Comparison of ENCODE assay signal across 8 cellular contexts in the genomic region with DNA sequence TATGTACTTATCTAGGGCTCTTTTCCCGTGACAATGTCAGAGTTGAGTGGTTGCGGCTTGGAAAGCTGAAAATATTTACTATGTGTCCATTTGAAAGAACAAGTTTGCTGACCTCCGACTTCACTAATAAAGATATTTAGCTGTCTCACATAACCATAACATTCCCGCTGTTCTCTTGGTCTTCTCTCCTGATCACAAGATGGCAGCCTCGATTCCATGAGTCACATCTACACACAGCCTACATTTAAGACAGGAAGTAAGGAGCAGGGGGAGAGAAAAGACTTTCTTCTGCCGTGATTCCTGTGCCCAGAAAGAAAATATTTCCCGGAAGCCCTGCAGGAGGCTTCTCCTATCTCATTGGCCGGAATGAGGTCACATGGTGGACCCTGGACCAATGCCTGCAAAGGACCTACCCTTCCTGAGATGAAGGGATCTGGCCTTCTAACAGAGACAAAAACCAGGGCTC. TPM values are rescaled to one million over a fixed set of nuclear protein-coding genes. Genes with fewer than 3 reads are reported as not detected.
A peak's percentile ranks its signal among the peaks of the same experiment; 100 is the strongest.
DNase-seq lines count a peak whose midpoint lies in the region; ATAC-seq and TF ChIP-seq lines count a peak whose summit lies in the region.
"Had no signal": no experiment of that assay in that cellular context is flagged by ENCODE, and none has a peak within 500 bp of the region (broad histone marks: within the 10 kb centered on the region; RNA-seq: fewer than 3 reads in every experiment).

No MANE protein-coding gene starts in this region.

- no peak for TF ChIP-seq RAD21 in HCT116 (IDR thresholded peaks at IDR 0.05; ENCODE audit: low read depth)

- TF ChIP-seq POLR2A in HCT116 (IDR thresholded peaks at IDR 0.05; ENCODE audit: borderline replicate concordance, extremely low read depth, insufficient read depth, insufficient read length): no peak
- TF ChIP-seq POLR2A in Peyer's patch (IDR thresholded peaks at IDR 0.05): no peak

- peaks cover 6 to 16% of the 10 kb centered on the region in 2 experiments; a peak in 3 of 4 replicates for H3K4me1 ChIP-seq in HCT116 (ENCODE audit: control insufficient read depth in 1 of 2, insufficient read depth in 2 of 2, low read length in 2 of 2)
- H3K4me1 ChIP-seq in Peyer's patch: no peaks in the 10 kb centered on the region
- H3K4me1 ChIP-seq in foreskin keratinocyte: no peaks in the 10 kb centered on the region
- H3K4me1 ChIP-seq in smooth muscle cell (ENCODE audit: low read depth): no peaks in the 10 kb centered on the region
- no peaks in the 10 kb centered on the region for H3K4me1 ChIP-seq in Caco-2

- no peaks in the 10 kb centered on the region for H3K36me3 Mint-ChIP-seq in Caco-2 (ENCODE audit: insufficient read depth, unreplicated experiment)
- H3K36me3 Mint-ChIP-seq: activated naive CD8-positive, alpha-beta T cell treated with anti-CD3 and anti-CD28 coated beads, Interleukin-2, amount 10 ng/mL, durations not matched to agents 7 days and 5 days had no signal

- no peaks in the 10 kb centered on the region for H4K20me1 ChIP-seq in HCT116 (ENCODE audit: insufficient read depth)
- no peaks in the 10 kb centered on the region for H4K20me1 ChIP-seq in smooth muscle cell (ENCODE audit: low read depth)

- H3K4me2 ChIP-seq in HCT116 (ENCODE audit: low read length) (peak overlapping the region; percentile 24; the same call in 1 of the 2 replicates), smooth muscle cell (peak overlapping the region; percentile 87)

- H3K9me3 ChIP-seq in HCT116 (ENCODE audit: control insufficient read depth in 1 of 2, insufficient read depth in 1 of 2, low read depth in 1 of 2, low read length in 2 of 2) (no peaks in the 10 kb centered on the region), Peyer's patch (no peaks in the 10 kb centered on the region), smooth muscle cell (replicated peaks; ENCODE audit: low read depth) (no peaks in the 10 kb centered on the region), Caco-2 (no peaks in the 10 kb centered on the region)

- BruUV-seq in HCT116 (replicated peaks; lab: Mats Ljungman, UMichigan): no TSS peak
- no TSS peak for BruUV-seq in Caco-2 (replicated peaks; lab: Mats Ljungman, UMichigan)

- no peaks in the 10 kb centered on the region for H3K9me3 Mint-ChIP-seq in Caco-2 (ENCODE audit: unreplicated experiment)
- H3K9me3 Mint-ChIP-seq: activated naive CD8-positive, alpha-beta T cell treated with anti-CD3 and anti-CD28 coated beads, Interleukin-2, amount 10 ng/mL, durations not matched to agents 7 days and 5 days had no signal

- no peak overlapping the region for H3K4me3 ChIP-seq in HCT116 (replicated peaks in 1 of 2; ENCODE audit: low read depth in 1 of 2, low read length in 2 of 2)
- no peak overlapping the region for H3K4me3 ChIP-seq in Peyer's patch
- H3K4me3 ChIP-seq in smooth muscle cell: peak overlapping the region; percentile 42
- no peak overlapping the region for H3K4me3 ChIP-seq in Caco-2 (ENCODE audit: low read depth, low read length)

- H3K79me2 ChIP-seq in HCT116 (ENCODE audit: insufficient read depth, low read length): no peaks in the 10 kb centered on the region
- no peaks in the 10 kb centered on the region for H3K79me2 ChIP-seq in smooth muscle cell (ENCODE audit: low read depth)

- no peaks in the 10 kb centered on the region for H3K9me2 ChIP-seq in HCT116 (ENCODE audit: insufficient read depth)

- no peak overlapping the region for H3K9ac ChIP-seq in HCT116 (ENCODE audit: low read length)
- peak overlapping the region; percentile 29 for H3K9ac ChIP-seq in smooth muscle cell (ENCODE audit: low read depth)

- H2AFZ ChIP-seq in HCT116 (ENCODE audit: low read depth, low read length, poor library complexity, severe bottlenecking) (peak overlapping the region; percentile 87), smooth muscle cell (ENCODE audit: low read depth) (peak overlapping the region; percentile 90)

- H3K27me3 ChIP-seq in HCT116 (ENCODE audit: insufficient read depth, low read length) (no peaks in the 10 kb centered on the region), Peyer's patch (no peaks in the 10 kb centered on the region), foreskin keratinocyte (peaks cover 13% of the 10 kb centered on the region), smooth muscle cell (ENCODE audit: low read depth) (peaks cover 5% of the 10 kb centered on the region), Caco-2 (replicated peaks; ENCODE audit: control insufficient read depth, insufficient read depth, low read length) (no peaks in the 10 kb centered on the region; the same call in 1 of the 2 replicates)

- POLR2A ChIA-PET in HCT116 (lab: Charles Lee): no interaction called here
- POLR2A ChIA-PET in Caco-2 (lab: Charles Lee): no interaction called here

- DNase-seq in HCT116 (ENCODE audit: low read depth, low spot score) (peak; percentile 23), Peyer's patch (peak in 1 of 3 donors; percentile 53), foreskin keratinocyte (no peak), smooth muscle cell (lab: John Stamatoyannopoulos, UW; ENCODE audit: unreplicated experiment) (no peak), activated gamma-delta T cell (lab: John Stamatoyannopoulos, UW) (no peak), Caco-2 (no peak)
- no peak for DNase-seq in activated T-cell treated with anti-CD3 and anti-CD28 coated beads, Interleukin-2, amount 50 U/mL, for 1 hour
- DNase-seq: activated naive CD8-positive, alpha-beta T cell treated with anti-CD3 and anti-CD28 coated beads, Interleukin-2, amount 10 ng/mL, durations not matched to agents 7 days and 5 days had no signal

- peak; percentile 65 for ATAC-seq in HCT116
- ATAC-seq in foreskin keratinocyte: peak; percentile 25

- H3F3A ChIP-seq in smooth muscle cell (ENCODE audit: low read depth): peaks cover 3% of the 10 kb centered on the region

- intact Hi-C loops in HCT116 (cut with micrococcal nuclease): loop anchor here (5.0 kb wide), 1 partner anchor 81 kb away; no protein-coding TSS in a partner anchor
- intact Hi-C loops in Caco-2 (cut with micrococcal nuclease; ENCODE audit: unreplicated experiment): loop anchor here (10.0 kb wide), 1 partner anchor 399 kb away; no protein-coding TSS in a partner anchor

- no peaks in the 10 kb centered on the region for H3K36me3 ChIP-seq in HCT116 (ENCODE audit: control insufficient read depth in 1 of 2, insufficient read depth in 2 of 2, low read length in 2 of 2)
- no peaks in the 10 kb centered on the region for H3K36me3 ChIP-seq in Peyer's patch
- no peaks in the 10 kb centered on the region for H3K36me3 ChIP-seq in smooth muscle cell (ENCODE audit: low read depth)
- H3K36me3 ChIP-seq in Caco-2 (ENCODE audit: control insufficient read depth, insufficient read depth, low read length): no peaks in the 10 kb centered on the region

- TF ChIP-seq CTCF in HCT116 (IDR thresholded peaks at IDR 0.05 in 2 of 3, conservative IDR thresholded peaks at IDR 0.05 in 1 of 3; ENCODE audit: borderline replicate concordance in 1 of 3, insufficient read depth in 1 of 3, low read depth in 2 of 3, low read length in 2 of 3): no peak
- TF ChIP-seq CTCF in Peyer's patch (IDR thresholded peaks at IDR 0.05): no peak
- no peak for TF ChIP-seq CTCF in foreskin keratinocyte (conservative IDR thresholded peaks at IDR 0.05)
- no peak for TF ChIP-seq CTCF in smooth muscle cell (IDR thresholded peaks at IDR 0.05; ENCODE audit: borderline replicate concordance, insufficient read depth, poor library complexity, severe bottlenecking)
- TF ChIP-seq CTCF in Caco-2 (IDR thresholded peaks at IDR 0.05; ENCODE audit: insufficient read depth in 1 of 2, low read depth in 1 of 2, low read length in 1 of 2, severe bottlenecking in 1 of 2, unreplicated experiment in 1 of 2): no peak

- CTCF ChIA-PET in HCT116 (lab: Charles Lee): interaction anchor here (1.0 to 3.9 kb wide), 7 partner anchors 9 to 438 kb away, joined by 3 to 27 read pairs (median 5); no protein-coding TSS in a partner anchor
- CTCF ChIA-PET in Caco-2 (lab: Charles Lee): interaction anchor here (0.6 to 3.3 kb wide), 3 partner anchors 81 to 432 kb away, joined by 3 to 20 read pairs (median 3); no protein-coding TSS in a partner anchor

- H3K4me3 Mint-ChIP-seq in Caco-2 (ENCODE audit: unreplicated experiment): no peak overlapping the region
- H3K4me3 Mint-ChIP-seq: activated naive CD8-positive, alpha-beta T cell treated with anti-CD3 and anti-CD28 coated beads, Interleukin-2, amount 10 ng/mL, durations not matched to agents 7 days and 5 days had no signal

- no peak overlapping the region for H3K27ac Mint-ChIP-seq in Caco-2 (ENCODE audit: unreplicated experiment)
- H3K27ac Mint-ChIP-seq: activated naive CD8-positive, alpha-beta T cell treated with anti-CD3 and anti-CD28 coated beads, Interleukin-2, amount 10 ng/mL, durations not matched to agents 7 days and 5 days had no signal

- RAD21 ChIA-PET in HCT116 (lab: Charles Lee; ENCODE audit: low non-redundant PET in 1 of 2, low total read pairs in 2 of 2, uncharacterized antibody in 2 of 2, unreplicated experiment in 2 of 2): no interaction called here

- peaks cover 17% of the 10 kb centered on the region for H3K27me3 Mint-ChIP-seq in Caco-2 (ENCODE audit: insufficient read depth, unreplicated experiment)

- no peaks in the 10 kb centered on the region for H3K4me1 Mint-ChIP-seq in Caco-2 (ENCODE audit: low read depth, unreplicated experiment)
- H3K4me1 Mint-ChIP-seq: activated naive CD8-positive, alpha-beta T cell treated with anti-CD3 and anti-CD28 coated beads, Interleukin-2, amount 10 ng/mL, durations not matched to agents 7 days and 5 days had no signal

- H3K27ac ChIP-seq in HCT116 (ENCODE audit: low read depth, low read length) (no peak overlapping the region), Peyer's patch (peak overlapping the region in 3 of 4 donors; percentile 3 to 66 (median 55)), foreskin keratinocyte (no peak overlapping the region), smooth muscle cell (ENCODE audit: low read depth) (peak overlapping the region; percentile 79)

- 36% methylated on average over 8 of the region's 8 CpGs for WGBS in smooth muscle cell (ENCODE audit: low lambda C conversion rate)

TF ChIP-seq in HCT116, 20 proteins besides CTCF, POLR2A, EP300 and RAD21 (continues in another document):
- TF ChIP-seq POLR2AphosphoS5 (IDR thresholded peaks at IDR 0.05; ENCODE audit: low read depth, low read length): no peak
- TF ChIP-seq ELF1 (IDR thresholded peaks at IDR 0.05; ENCODE audit: borderline replicate concordance, low read depth): no peak
- no peak for TF ChIP-seq JUND (IDR thresholded peaks at IDR 0.05)
- TF ChIP-seq, protein P1, sequence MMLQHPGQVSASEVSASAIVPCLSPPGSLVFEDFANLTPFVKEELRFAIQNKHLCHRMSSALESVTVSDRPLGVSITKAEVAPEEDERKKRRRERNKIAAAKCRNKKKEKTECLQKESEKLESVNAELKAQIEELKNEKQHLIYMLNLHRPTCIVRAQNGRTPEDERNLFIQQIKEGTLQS (IDR thresholded peaks at IDR 0.05): no peak

RNA-seq across cellular contexts. Expression of a gene that starts 47.4 kb away (rescaled TPM):
- total RNA-seq in HCT116 (2021; ENCODE audit: unreplicated experiment) (1.4 TPM), Peyer's patch (10 to 100 TPM; 15.4 to 41.3 (median 25.2) TPM), foreskin keratinocyte (not detected in 2 replicates), smooth muscle cell (0.76 and 1.3 TPM in 2 replicates), Caco-2 (2022) (6.0 and 9.4 TPM in 2 replicates)
- polyA plus RNA-seq in HCT116 (2012): 1.2 and 1.4 TPM in 2 replicates
- polyA plus RNA-seq in foreskin keratinocyte (not detected in 2 replicates), smooth muscle cell (0.24 and 0.47 TPM in 2 replicates)
- total RNA-seq: activated naive CD8-positive, alpha-beta T cell treated with anti-CD3 and anti-CD28 coated beads, Interleukin-2, amount 10 ng/mL, durations not matched to agents 7 days and 5 days had no signal

Comparison
In these comparisons a context has a peak if more than half of its experiments do, and no peak if none do; other contexts are left out.
1. H3K27ac ChIP-seq: peak in Peyer's patch (3 of 4) and smooth muscle cell (single experiment); none in HCT116 (single experiment) and foreskin keratinocyte (single experiment).